In genomic region chr5:168712280-168712924, GRCh38 we compare ENCODE assay signal across 9 cellular contexts.
A peak's percentile ranks its signal among the peaks of the same experiment; 100 is the strongest.
DNase-seq lines count a peak whose midpoint lies in the region; TF ChIP-seq lines count a peak whose summit lies in the region.
"Had no signal": no experiment of that assay in that cellular context is flagged by ENCODE, and none has a peak within 500 bp of the region (broad histone marks: within the 10 kb centered on the region; RNA-seq: fewer than 3 reads in every experiment).

No MANE protein-coding gene starts in this region.

- H3K4ac ChIP-seq in mesendoderm (ENCODE audit: low read depth, low read length), result no peak overlapping the region

- H3K27ac ChIP-seq in BLaER1 treated with 17β-estradiol and CSF1 and Interleukin-3, amounts not matched to agents 10 nM and 100 nM, result no peak overlapping the region
- H3K27ac ChIP-seq in mesendoderm (ENCODE audit: low read depth, low read length) (no peak overlapping the region), ovary (no peak overlapping the region)

- H2BK120ac ChIP-seq in mesendoderm (ENCODE audit: low read depth, low read length), result no peak overlapping the region

- H2BK5ac ChIP-seq in mesendoderm (ENCODE audit: low read length), result no peak overlapping the region

- H3K18ac ChIP-seq in mesendoderm (ENCODE audit: low read length), result no peak overlapping the region

- no peak overlapping the region for H2BK15ac ChIP-seq in mesendoderm (replicated peaks; ENCODE audit: low read depth)

- no peaks in the 10 kb centered on the region for H3K9me3 ChIP-seq in BLaER1 treated with 17β-estradiol and CSF1 and Interleukin-3, amounts not matched to agents 10 nM and 100 nM (replicated peaks in 1 of 11)
- H3K9me3 ChIP-seq in ovary, result no peaks in the 10 kb centered on the region

- peaks cover 0 to 10% (median 8%) of the 10 kb centered on the region in 10 experiments; a peak in 10 of 20 replicates for H3K4me1 ChIP-seq in BLaER1 treated with 17β-estradiol and CSF1 and Interleukin-3, amounts not matched to agents 10 nM and 100 nM
- no peaks in the 10 kb centered on the region for H3K4me1 ChIP-seq in mesendoderm (ENCODE audit: control insufficient read depth, low read depth, low read length)
- H3K4me1 ChIP-seq in ovary (ENCODE audit: insufficient read depth), result no peaks in the 10 kb centered on the region

- H4K5ac ChIP-seq in mesendoderm (ENCODE audit: low read length), result no peak overlapping the region

- no CpG with 5 or more reads among the region's 11 CpGs for whole genome bisulfite sequencing in mesendoderm (ENCODE audit: extremely low coverage, insufficient coverage, low lambda C conversion rate)
- 70 to 72% (median 71%) methylated on average over 11 of the region's 11 CpGs for WGBS in ovary, 3 donors

- TF ChIP-seq CTCF in ovary (IDR thresholded peaks at IDR 0.05), result no peak

- no peak overlapping the region for H3K23ac ChIP-seq in mesendoderm (ENCODE audit: low read length)

- no peaks in the 10 kb centered on the region; a peak in 1 of 22 replicates for H4K20me1 ChIP-seq in BLaER1 treated with 17β-estradiol and CSF1 and Interleukin-3, amounts not matched to agents 10 nM and 100 nM

- intact Hi-C loops in ovary (cut with DNase I), result no loop called here

- no peaks in the 10 kb centered on the region for H3K27me3 ChIP-seq in BLaER1 treated with 17β-estradiol and CSF1 and Interleukin-3, amounts not matched to agents 10 nM and 100 nM
- H3K27me3 ChIP-seq in mesendoderm (ENCODE audit: insufficient read depth, low read length, poor library complexity), result no peaks in the 10 kb centered on the region
- H3K27me3 ChIP-seq in ovary, result no peaks in the 10 kb centered on the region
- no peaks in the 10 kb centered on the region for H3K27me3 ChIP-seq in H7 (ENCODE audit: control insufficient read depth, insufficient read depth, low read length)

- TF ChIP-seq POLR2A in ovary (IDR thresholded peaks at IDR 0.05), result no peak

- no peak overlapping the region for H2AK5ac ChIP-seq in mesendoderm (ENCODE audit: low read length)

- no peak overlapping the region for H4K8ac ChIP-seq in mesendoderm (ENCODE audit: low read depth, low read length)

- no peak overlapping the region for H3K9ac ChIP-seq in BLaER1 treated with 17β-estradiol and CSF1 and Interleukin-3, amounts not matched to agents 10 nM and 100 nM
- no peak overlapping the region for H3K9ac ChIP-seq in mesendoderm (ENCODE audit: low read length)

- TF ChIP-seq EP300 in ovary (IDR thresholded peaks at IDR 0.05), result no peak

- peak overlapping the region in 6 of 11 experiments; percentile 7 to 29 (median 20); a peak in 3 of 22 replicates for H3K4me2 ChIP-seq in BLaER1 treated with 17β-estradiol and CSF1 and Interleukin-3, amounts not matched to agents 10 nM and 100 nM
- H3K4me2 ChIP-seq in mesendoderm (ENCODE audit: low read length), result no peak overlapping the region

- DNase-seq in HT1080 (ENCODE audit: low read depth), result peak; percentile 96
- DNase-seq in dedifferentiated amniotic fluid mesenchymal stem cell (ENCODE audit: extremely low spot score), result peak; percentile 93
- peak; percentile 83 for DNase-seq in mesendoderm
- DNase-seq in medulla oblongata (ENCODE audit: extremely low spot score), result no peak
- no peak for DNase-seq in ovary
- no peak for DNase-seq in H7
- DNase-seq in midbrain (lab: John Stamatoyannopoulos, UW), result no peak
- DNase-seq: stimulated activated naive CD4-positive, alpha-beta T cell had no signal

- no peaks in the 10 kb centered on the region for H3K79me2 ChIP-seq in mesendoderm (ENCODE audit: control insufficient read depth, insufficient read depth, low read length)

- no peak overlapping the region for H3K4me3 ChIP-seq in BLaER1 treated with 17β-estradiol and CSF1 and Interleukin-3, amounts not matched to agents 10 nM and 100 nM
- H3K4me3 ChIP-seq in mesendoderm (ENCODE audit: low read length), result no peak overlapping the region
- H3K4me3 ChIP-seq in ovary, result no peak overlapping the region
- no peak overlapping the region for H3K4me3 ChIP-seq in H7 (ENCODE audit: insufficient read depth, low read depth, low read length)

- no peaks in the 10 kb centered on the region for H3K79me1 ChIP-seq in mesendoderm (ENCODE audit: low read length)

- no peaks in the 10 kb centered on the region for H3K36me3 ChIP-seq in BLaER1 treated with 17β-estradiol and CSF1 and Interleukin-3, amounts not matched to agents 10 nM and 100 nM
- H3K36me3 ChIP-seq in mesendoderm (ENCODE audit: control insufficient read depth, insufficient read depth, low read length) (no peaks in the 10 kb centered on the region), ovary (no peaks in the 10 kb centered on the region), H7 (replicated peaks; ENCODE audit: control insufficient read depth, insufficient read depth, low read length) (no peaks in the 10 kb centered on the region)

- no peak overlapping the region for H3K56ac ChIP-seq in mesendoderm (ENCODE audit: low read length)

Comparison
In these comparisons a context has a peak if more than half of its experiments do, and no peak if none do; other contexts are left out.
1. DNase-seq: peak in HT1080 (single experiment), dedifferentiated amniotic fluid mesenchymal stem cell (single experiment) and mesendoderm (single experiment); none in medulla oblongata (single experiment), ovary (0 of 5), H7 (single experiment) and midbrain (single experiment).